Comparison of ENCODE assay signal across 35 cellular contexts in the genomic region with DNA sequence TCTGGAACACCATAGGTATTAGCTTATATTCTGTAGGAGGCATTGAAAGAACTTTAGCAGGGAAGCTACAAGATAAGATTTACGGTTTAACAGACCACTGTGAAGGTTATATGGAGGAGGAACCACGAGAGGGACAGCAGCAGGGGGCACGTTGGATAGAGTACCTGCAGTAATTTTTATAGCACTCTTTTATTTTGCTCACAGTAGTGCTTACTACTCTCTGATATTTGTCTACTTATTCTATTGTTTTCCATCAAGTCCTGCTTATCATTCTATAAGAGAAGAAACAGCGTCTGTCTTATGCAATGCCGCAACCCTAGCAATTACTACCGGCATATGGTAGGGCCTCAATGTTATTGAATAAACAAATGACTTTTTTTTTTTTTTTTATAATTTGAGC.
"Had no signal": no experiment of that assay in that cellular context is flagged by ENCODE, and none has a peak within 500 bp of the region (broad histone marks: within the 10 kb centered on the region; RNA-seq: fewer than 3 reads in every experiment).

No MANE protein-coding gene starts in this region.

- H3K9me3 ChIP-seq: MG63 had no signal

- DNase-seq: Kasumi-1, MG63, MM.1S, MV-4-11, NCI-H1048, NCI-H1092, NCI-H1092 treated with DMSO at 0.1 percent for 48 hours, NCI-H1105, NCI-H1105 treated with DMSO at 0.1 percent for 48 hours, NCI-H1417, NCI-H1417 treated with DMSO at 0.1 percent for 48 hours, NCI-H1436, NCI-H1436 treated with DMSO at 0.1 percent for 48 hours, NCI-H146, NCI-H1694, NCI-H1694 treated with DMSO at 0.1 percent for 48 hours, NCI-H187, NCI-H187 treated with DMSO at 0.1 percent for 48 hours, NCI-H1930, NCI-H2029, NCI-H2029 treated with DMSO at 0.1 percent for 48 hours, NCI-H2081, NCI-H2081 treated with DMSO at 0.1 percent for 48 hours, NCI-H2107, NCI-H2171, NCI-H2171 treated with DMSO at 0.1 percent for 48 hours, NCI-H2227 treated with DMSO at 0.1 percent for 48 hours, NCI-H226, NCI-H345, NCI-H446, NCI-H446 treated with DMSO at 0.1 percent for 48 hours, NCI-H510A, NCI-H510A treated with DMSO at 0.1 percent for 48 hours, NCI-H524, NCI-H524 treated with DMSO at 0.1 percent for 48 hours had no signal

- H3K36me3 ChIP-seq: MG63 had no signal

- H3K4me3 ChIP-seq: MG63 had no signal

- H3K27me3 ChIP-seq: MG63 had no signal
